1 cellular context compared by ENCODE assay signal in genomic region chr17:74981979-74982662, GRCh38.
TF ChIP-seq lines count a peak whose summit lies in the region.

No MANE protein-coding gene starts in this region.

TF ChIP-seq in K562, 482 proteins besides CTCF, POLR2A, EP300 and RAD21 (continued from another document and continues in another):
- TF ChIP-seq, protein P1, sequence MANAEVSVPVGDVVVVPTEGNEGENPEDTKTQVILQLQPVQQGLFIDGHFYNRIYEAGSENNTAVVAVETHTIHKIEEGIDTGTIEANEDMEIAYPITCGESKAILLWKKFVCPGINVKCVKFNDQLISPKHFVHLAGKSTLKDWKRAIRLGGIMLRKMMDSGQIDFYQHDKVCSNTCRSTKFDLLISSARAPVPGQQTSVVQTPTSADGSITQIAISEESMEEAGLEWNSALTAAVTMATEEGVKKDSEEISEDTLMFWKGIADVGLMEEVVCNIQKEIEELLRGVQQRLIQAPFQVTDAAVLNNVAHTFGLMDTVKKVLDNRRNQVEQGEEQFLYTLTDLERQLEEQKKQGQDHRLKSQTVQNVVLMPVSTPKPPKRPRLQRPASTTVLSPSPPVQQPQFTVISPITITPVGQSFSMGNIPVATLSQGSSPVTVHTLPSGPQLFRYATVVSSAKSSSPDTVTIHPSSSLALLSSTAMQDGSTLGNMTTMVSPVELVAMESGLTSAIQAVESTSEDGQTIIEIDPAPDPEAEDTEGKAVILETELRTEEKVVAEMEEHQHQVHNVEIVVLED (CRISPR knock-in tag; IDR thresholded peaks at IDR 0.05), result peak; percentile 46
- TF ChIP-seq MXI1 (IDR thresholded peaks at IDR 0.05; ENCODE audit: low read depth, low read length), result 0 out of 2 replicates have a peak, but pooled peaks have one; percentile 12
- TF ChIP-seq, protein P2, sequence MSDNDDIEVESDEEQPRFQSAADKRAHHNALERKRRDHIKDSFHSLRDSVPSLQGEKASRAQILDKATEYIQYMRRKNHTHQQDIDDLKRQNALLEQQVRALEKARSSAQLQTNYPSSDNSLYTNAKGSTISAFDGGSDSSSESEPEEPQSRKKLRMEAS (CRISPR knock-in tag; IDR thresholded peaks at IDR 0.05), result peak; percentile 87
- TF ChIP-seq RAD51 (IDR thresholded peaks at IDR 0.05; ENCODE audit: borderline replicate concordance, low read depth), result no peak
- TF ChIP-seq, protein P3, sequence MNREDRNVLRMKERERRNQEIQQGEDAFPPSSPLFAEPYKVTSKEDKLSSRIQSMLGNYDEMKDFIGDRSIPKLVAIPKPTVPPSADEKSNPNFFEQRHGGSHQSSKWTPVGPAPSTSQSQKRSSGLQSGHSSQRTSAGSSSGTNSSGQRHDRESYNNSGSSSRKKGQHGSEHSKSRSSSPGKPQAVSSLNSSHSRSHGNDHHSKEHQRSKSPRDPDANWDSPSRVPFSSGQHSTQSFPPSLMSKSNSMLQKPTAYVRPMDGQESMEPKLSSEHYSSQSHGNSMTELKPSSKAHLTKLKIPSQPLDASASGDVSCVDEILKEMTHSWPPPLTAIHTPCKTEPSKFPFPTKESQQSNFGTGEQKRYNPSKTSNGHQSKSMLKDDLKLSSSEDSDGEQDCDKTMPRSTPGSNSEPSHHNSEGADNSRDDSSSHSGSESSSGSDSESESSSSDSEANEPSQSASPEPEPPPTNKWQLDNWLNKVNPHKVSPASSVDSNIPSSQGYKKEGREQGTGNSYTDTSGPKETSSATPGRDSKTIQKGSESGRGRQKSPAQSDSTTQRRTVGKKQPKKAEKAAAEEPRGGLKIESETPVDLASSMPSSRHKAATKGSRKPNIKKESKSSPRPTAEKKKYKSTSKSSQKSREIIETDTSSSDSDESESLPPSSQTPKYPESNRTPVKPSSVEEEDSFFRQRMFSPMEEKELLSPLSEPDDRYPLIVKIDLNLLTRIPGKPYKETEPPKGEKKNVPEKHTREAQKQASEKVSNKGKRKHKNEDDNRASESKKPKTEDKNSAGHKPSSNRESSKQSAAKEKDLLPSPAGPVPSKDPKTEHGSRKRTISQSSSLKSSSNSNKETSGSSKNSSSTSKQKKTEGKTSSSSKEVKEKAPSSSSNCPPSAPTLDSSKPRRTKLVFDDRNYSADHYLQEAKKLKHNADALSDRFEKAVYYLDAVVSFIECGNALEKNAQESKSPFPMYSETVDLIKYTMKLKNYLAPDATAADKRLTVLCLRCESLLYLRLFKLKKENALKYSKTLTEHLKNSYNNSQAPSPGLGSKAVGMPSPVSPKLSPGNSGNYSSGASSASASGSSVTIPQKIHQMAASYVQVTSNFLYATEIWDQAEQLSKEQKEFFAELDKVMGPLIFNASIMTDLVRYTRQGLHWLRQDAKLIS (CRISPR knock-in tag; IDR thresholded peaks at IDR 0.05), result peak; percentile 91
- TF ChIP-seq GTF2F1 (IDR thresholded peaks at IDR 0.05; ENCODE audit: low read depth, low read length), result 0 out of 2 replicates have a peak, but pooled peaks have one; percentile 23
- no peak; the same call in 1 of the 2 replicates for TF ChIP-seq ZNF511 (CRISPR knock-in tag; IDR thresholded peaks at IDR 0.05)
- TF ChIP-seq PTBP1 (IDR thresholded peaks at IDR 0.05; ENCODE audit: low read depth, low read length), result no peak
- TF ChIP-seq, protein P4, sequence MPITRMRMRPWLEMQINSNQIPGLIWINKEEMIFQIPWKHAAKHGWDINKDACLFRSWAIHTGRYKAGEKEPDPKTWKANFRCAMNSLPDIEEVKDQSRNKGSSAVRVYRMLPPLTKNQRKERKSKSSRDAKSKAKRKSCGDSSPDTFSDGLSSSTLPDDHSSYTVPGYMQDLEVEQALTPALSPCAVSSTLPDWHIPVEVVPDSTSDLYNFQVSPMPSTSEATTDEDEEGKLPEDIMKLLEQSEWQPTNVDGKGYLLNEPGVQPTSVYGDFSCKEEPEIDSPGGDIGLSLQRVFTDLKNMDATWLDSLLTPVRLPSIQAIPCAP (CRISPR knock-in tag; IDR thresholded peaks at IDR 0.05; ENCODE audit: borderline replicate concordance), result no peak
- no peak for TF ChIP-seq MAFF (IDR thresholded peaks at IDR 0.05; ENCODE audit: low read length)
- no peak for TF ChIP-seq BRF1 (IDR thresholded peaks at IDR 0.05; ENCODE audit: borderline replicate concordance, extremely low read depth, insufficient read length)
- TF ChIP-seq HNRNPH1 (optimal IDR thresholded peaks at IDR 0.05; ENCODE audit: low read depth, low read length), result no peak
- TF ChIP-seq, protein P5, sequence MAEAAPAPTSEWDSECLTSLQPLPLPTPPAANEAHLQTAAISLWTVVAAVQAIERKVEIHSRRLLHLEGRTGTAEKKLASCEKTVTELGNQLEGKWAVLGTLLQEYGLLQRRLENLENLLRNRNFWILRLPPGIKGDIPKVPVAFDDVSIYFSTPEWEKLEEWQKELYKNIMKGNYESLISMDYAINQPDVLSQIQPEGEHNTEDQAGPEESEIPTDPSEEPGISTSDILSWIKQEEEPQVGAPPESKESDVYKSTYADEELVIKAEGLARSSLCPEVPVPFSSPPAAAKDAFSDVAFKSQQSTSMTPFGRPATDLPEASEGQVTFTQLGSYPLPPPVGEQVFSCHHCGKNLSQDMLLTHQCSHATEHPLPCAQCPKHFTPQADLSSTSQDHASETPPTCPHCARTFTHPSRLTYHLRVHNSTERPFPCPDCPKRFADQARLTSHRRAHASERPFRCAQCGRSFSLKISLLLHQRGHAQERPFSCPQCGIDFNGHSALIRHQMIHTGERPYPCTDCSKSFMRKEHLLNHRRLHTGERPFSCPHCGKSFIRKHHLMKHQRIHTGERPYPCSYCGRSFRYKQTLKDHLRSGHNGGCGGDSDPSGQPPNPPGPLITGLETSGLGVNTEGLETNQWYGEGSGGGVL (CRISPR knock-in tag; IDR thresholded peaks at IDR 0.05), result no peak
- peak; percentile 93 for TF ChIP-seq ETV5 (CRISPR knock-in tag; IDR thresholded peaks at IDR 0.05; ENCODE audit: low read depth)
- peak; percentile 81 for TF ChIP-seq FOSL1 (tag; conservative IDR thresholded peaks at IDR 0.05)
- TF ChIP-seq ZBTB43 (CRISPR knock-in tag; IDR thresholded peaks at IDR 0.05), result 0 out of 2 replicates have a peak, but pooled peaks have one; percentile 62
- TF ChIP-seq ILF3 (IDR thresholded peaks at IDR 0.05; ENCODE audit: borderline replicate concordance), result no peak
- TF ChIP-seq ZNF282 (CRISPR knock-in tag; IDR thresholded peaks at IDR 0.05), result no peak
- TF ChIP-seq RFX7 (CRISPR knock-in tag; IDR thresholded peaks at IDR 0.05), result no peak
- peak; percentile 54; the same call in 1 of the 2 replicates for TF ChIP-seq BCOR (IDR thresholded peaks at IDR 0.05)
- TF ChIP-seq, protein P6, sequence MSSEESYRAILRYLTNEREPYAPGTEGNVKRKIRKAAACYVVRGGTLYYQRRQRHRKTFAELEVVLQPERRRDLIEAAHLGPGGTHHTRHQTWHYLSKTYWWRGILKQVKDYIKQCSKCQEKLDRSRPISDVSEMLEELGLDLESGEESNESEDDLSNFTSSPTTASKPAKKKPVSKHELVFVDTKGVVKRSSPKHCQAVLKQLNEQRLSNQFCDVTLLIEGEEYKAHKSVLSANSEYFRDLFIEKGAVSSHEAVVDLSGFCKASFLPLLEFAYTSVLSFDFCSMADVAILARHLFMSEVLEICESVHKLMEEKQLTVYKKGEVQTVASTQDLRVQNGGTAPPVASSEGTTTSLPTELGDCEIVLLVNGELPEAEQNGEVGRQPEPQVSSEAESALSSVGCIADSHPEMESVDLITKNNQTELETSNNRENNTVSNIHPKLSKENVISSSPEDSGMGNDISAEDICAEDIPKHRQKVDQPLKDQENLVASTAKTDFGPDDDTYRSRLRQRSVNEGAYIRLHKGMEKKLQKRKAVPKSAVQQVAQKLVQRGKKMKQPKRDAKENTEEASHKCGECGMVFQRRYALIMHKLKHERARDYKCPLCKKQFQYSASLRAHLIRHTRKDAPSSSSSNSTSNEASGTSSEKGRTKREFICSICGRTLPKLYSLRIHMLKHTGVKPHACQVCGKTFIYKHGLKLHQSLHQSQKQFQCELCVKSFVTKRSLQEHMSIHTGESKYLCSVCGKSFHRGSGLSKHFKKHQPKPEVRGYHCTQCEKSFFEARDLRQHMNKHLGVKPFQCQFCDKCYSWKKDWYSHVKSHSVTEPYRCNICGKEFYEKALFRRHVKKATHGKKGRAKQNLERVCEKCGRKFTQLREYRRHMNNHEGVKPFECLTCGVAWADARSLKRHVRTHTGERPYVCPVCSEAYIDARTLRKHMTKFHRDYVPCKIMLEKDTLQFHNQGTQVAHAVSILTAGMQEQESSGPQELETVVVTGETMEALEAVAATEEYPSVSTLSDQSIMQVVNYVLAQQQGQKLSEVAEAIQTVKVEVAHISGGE (CRISPR knock-in tag; IDR thresholded peaks at IDR 0.05), result peak in 1 of 3 experiments; percentile 82; a peak in 2 of 6 replicates
- TF ChIP-seq, protein P7, sequence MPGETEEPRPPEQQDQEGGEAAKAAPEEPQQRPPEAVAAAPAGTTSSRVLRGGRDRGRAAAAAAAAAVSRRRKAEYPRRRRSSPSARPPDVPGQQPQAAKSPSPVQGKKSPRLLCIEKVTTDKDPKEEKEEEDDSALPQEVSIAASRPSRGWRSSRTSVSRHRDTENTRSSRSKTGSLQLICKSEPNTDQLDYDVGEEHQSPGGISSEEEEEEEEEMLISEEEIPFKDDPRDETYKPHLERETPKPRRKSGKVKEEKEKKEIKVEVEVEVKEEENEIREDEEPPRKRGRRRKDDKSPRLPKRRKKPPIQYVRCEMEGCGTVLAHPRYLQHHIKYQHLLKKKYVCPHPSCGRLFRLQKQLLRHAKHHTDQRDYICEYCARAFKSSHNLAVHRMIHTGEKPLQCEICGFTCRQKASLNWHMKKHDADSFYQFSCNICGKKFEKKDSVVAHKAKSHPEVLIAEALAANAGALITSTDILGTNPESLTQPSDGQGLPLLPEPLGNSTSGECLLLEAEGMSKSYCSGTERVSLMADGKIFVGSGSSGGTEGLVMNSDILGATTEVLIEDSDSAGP (CRISPR knock-in tag; IDR thresholded peaks at IDR 0.05), result peak; percentile 61; the same call in 1 of the 2 replicates
- TF ChIP-seq POLR2AphosphoS2 (IDR thresholded peaks at IDR 0.05; ENCODE audit: low read length), result no peak
- TF ChIP-seq ZNF253 (CRISPR knock-in tag; conservative IDR thresholded peaks at IDR 0.05), result no peak
- TF ChIP-seq MAZ (CRISPR knock-in tag; conservative IDR thresholded peaks at IDR 0.05 in 1 of 2, IDR thresholded peaks at IDR 0.05 in 1 of 2), result peak; percentile 91 to 95
- no peak for TF ChIP-seq ELK3 (CRISPR knock-in tag; IDR thresholded peaks at IDR 0.05)
- 0 out of 2 replicates have a peak, but pooled peaks have one; percentile 31 for TF ChIP-seq GATAD2A (IDR thresholded peaks at IDR 0.05)
- TF ChIP-seq TSHZ1 (CRISPR knock-in tag; IDR thresholded peaks at IDR 0.05), result no peak
- TF ChIP-seq FOXA3 (CRISPR knock-in tag; conservative IDR thresholded peaks at IDR 0.05 in 1 of 2, IDR thresholded peaks at IDR 0.05 in 1 of 2), result no peak; a peak in 1 of 4 replicates
- no peak for TF ChIP-seq FOXA1 (IDR thresholded peaks at IDR 0.05; ENCODE audit: borderline replicate concordance)
- TF ChIP-seq KHSRP (IDR thresholded peaks at IDR 0.05), result no peak
- TF ChIP-seq KLF6 (CRISPR knock-in tag; IDR thresholded peaks at IDR 0.05; ENCODE audit: borderline replicate concordance), result peak; percentile 63; the same call in 1 of the 2 replicates
- TF ChIP-seq TRIM24 (IDR thresholded peaks at IDR 0.05), result peak; percentile 23 to 82; a peak in 2 of 4 replicates
- TF ChIP-seq NELFE (IDR thresholded peaks at IDR 0.05; ENCODE audit: insufficient read depth, insufficient read length), result no peak
- no peak for TF ChIP-seq SRSF3 (IDR thresholded peaks at IDR 0.05; ENCODE audit: insufficient read depth, low read length)
- TF ChIP-seq ZNF146 (CRISPR knock-in tag; IDR thresholded peaks at IDR 0.05; ENCODE audit: unreplicated experiment), result no peak
- peak; percentile 83 for TF ChIP-seq TRIM28 (IDR thresholded peaks at IDR 0.05)
- TF ChIP-seq ZNF3 (CRISPR knock-in tag; IDR thresholded peaks at IDR 0.05), result no peak
